Comparison of ENCODE assay signal across 33 cellular contexts in genomic region chr4:24440765-24441164, GRCh38.
"Had no signal": no experiment of that assay in that cellular context is flagged by ENCODE, and none has a peak within 500 bp of the region (broad histone marks: within the 10 kb centered on the region; RNA-seq: fewer than 3 reads in every experiment).

No MANE protein-coding gene starts in this region.

- H3K4me3 ChIP-seq: MG63 had no signal

- DNase-seq: Karpas-422, Kasumi-1, MG63, MM.1S, NCI-H1048, NCI-H1092, NCI-H1092 treated with DMSO at 0.1 percent for 48 hours, NCI-H1105, NCI-H1105 treated with DMSO at 0.1 percent for 48 hours, NCI-H1417, NCI-H1417 treated with DMSO at 0.1 percent for 48 hours, NCI-H1436, NCI-H1436 treated with DMSO at 0.1 percent for 48 hours, NCI-H146, NCI-H1694, NCI-H1694 treated with DMSO at 0.1 percent for 48 hours, NCI-H187, NCI-H187 treated with DMSO at 0.1 percent for 48 hours, NCI-H1930, NCI-H2029, NCI-H2029 treated with DMSO at 0.1 percent for 48 hours, NCI-H2081, NCI-H2081 treated with DMSO at 0.1 percent for 48 hours, NCI-H2107, NCI-H2171, NCI-H2171 treated with DMSO at 0.1 percent for 48 hours, NCI-H2227 treated with DMSO at 0.1 percent for 48 hours, NCI-H226, NCI-H345, NCI-H446, NCI-H446 treated with DMSO at 0.1 percent for 48 hours, NCI-H510A, NCI-H510A treated with DMSO at 0.1 percent for 48 hours had no signal

- H3K36me3 ChIP-seq: MG63 had no signal

- H3K27me3 ChIP-seq: MG63 had no signal

- H3K9me3 ChIP-seq: MG63 had no signal
